34 cellular contexts compared by ENCODE assay signal in genomic region chr5:82659114-82659513, GRCh38.
"Had no signal": no experiment of that assay in that cellular context is flagged by ENCODE, and none has a peak within 500 bp of the region (broad histone marks: within the 10 kb centered on the region; RNA-seq: fewer than 3 reads in every experiment).

No MANE protein-coding gene starts in this region.

- DNase-seq: activated CD4-positive, alpha-beta memory T cell treated with anti-CD3 and anti-CD28 coated beads for 36 hours; activated CD4-positive, alpha-beta T cell treated with anti-CD3 and anti-CD28 coated beads for 36 hours; activated CD4-positive, alpha-beta T cell treated with anti-CD3 and anti-CD28 coated beads, Interleukin-2, amount 10 ng/mL, durations not matched to agents 24 days and 14 days; activated CD4-positive, CD25-positive, alpha-beta regulatory T cell; activated CD4-positive, CD25-positive, alpha-beta regulatory T cell treated with anti-CD3 and anti-CD28 coated beads, Interleukin-2, amount 50 U/mL, for 72 hours; activated CD8-positive, alpha-beta memory T cell treated with anti-CD3 and anti-CD28 coated beads, Interleukin-2, amount 10 ng/mL, durations not matched to agents 7 days and 5 days; activated CD8-positive, alpha-beta memory T cell treated with anti-CD3 and anti-CD28 coated beads, Interleukin-2, amount 50 U/mL, for 4 hours; activated CD8-positive, alpha-beta T cell treated with anti-CD3 and anti-CD28 coated beads, Interleukin-2, amount 10 ng/mL, durations not matched to agents 7 days and 5 days; activated effector memory CD4-positive, alpha-beta T cell treated with Interleukin-2 at 50 U/mL for 16 hours; activated gamma-delta T cell treated with Interleukin-2 at 50 U/mL for 16 hours; activated naive CD4-positive, alpha-beta T cell treated with anti-CD3 and anti-CD28 coated beads, Interleukin-2, amount 50 U/mL, for 16 hours; activated naive CD4-positive, alpha-beta T cell treated with Interleukin-2 at 50 U/mL for 16 hours; activated T-cell treated with anti-CD3 and anti-CD28 coated beads for 4 hours; activated T-cell treated with anti-CD3 and anti-CD28 coated beads, Interleukin-2, amount 50 U/mL, for 4 hours; amniotic stem cell; anterior cingulate cortex; brain microvascular endothelial cell; dorsolateral prefrontal cortex; effector memory CD4-positive, alpha-beta T cell; endodermal cell; foreskin fibroblast; head of caudate nucleus; T-helper 1 cell; T-helper 17 cell had no signal

- H3K4me3 ChIP-seq: coronary artery, dorsolateral prefrontal cortex had no signal

- FAIRE-seq: astrocyte, bronchial epithelial cell, frontal cortex had no signal

- ATAC-seq: activated CD4-positive, alpha-beta T cell treated with anti-CD3 and anti-CD28 coated beads for 36 hours; activated CD8-positive, alpha-beta memory T cell treated with anti-CD3 and anti-CD28 coated beads, Interleukin-2, amount 10 ng/mL, durations not matched to agents 7 days and 5 days; activated CD8-positive, alpha-beta T cell treated with anti-CD3 and anti-CD28 coated beads, Interleukin-2, amount 10 ng/mL, durations not matched to agents 7 days and 5 days; activated T-cell treated with anti-CD3 and anti-CD28 coated beads, Interleukin-2, amount 50 U/mL, for 4 hours; activated T-helper 17 cell treated with anti-CD3 and anti-CD28 coated beads, Interleukin-2, amount 50 U/mL, for 72 hours; esophagus mucosa; T-helper 17 cell had no signal

- H3K4me1 Mint-ChIP-seq: activated CD4-positive, alpha-beta T cell treated with anti-CD3 and anti-CD28 coated beads for 36 hours; activated CD4-positive, alpha-beta T cell treated with anti-CD3 and anti-CD28 coated beads, Interleukin-2, amount 10 ng/mL, durations not matched to agents 24 days and 14 days; activated T-helper 17 cell treated with anti-CD3 and anti-CD28 coated beads, Interleukin-2, amount 50 U/mL, for 72 hours; central memory CD8-positive, alpha-beta T cell; endodermal cell; T-helper 17 cell had no signal

- H3K36me3 Mint-ChIP-seq: activated CD4-positive, alpha-beta memory T cell treated with anti-CD3 and anti-CD28 coated beads for 36 hours; activated CD8-positive, alpha-beta memory T cell treated with anti-CD3 and anti-CD28 coated beads, Interleukin-2, amount 10 ng/mL, durations not matched to agents 7 days and 5 days; activated naive CD8-positive, alpha-beta T cell had no signal

- H3K27ac Mint-ChIP-seq: activated CD4-positive, alpha-beta memory T cell treated with anti-CD3 and anti-CD28 coated beads for 36 hours; activated CD4-positive, alpha-beta T cell treated with anti-CD3 and anti-CD28 coated beads for 36 hours; activated CD4-positive, alpha-beta T cell treated with anti-CD3 and anti-CD28 coated beads, Interleukin-2, amount 10 ng/mL, durations not matched to agents 24 days and 14 days; activated CD8-positive, alpha-beta memory T cell treated with anti-CD3 and anti-CD28 coated beads, Interleukin-2, amount 10 ng/mL, durations not matched to agents 7 days and 5 days; activated CD8-positive, alpha-beta T cell treated with anti-CD3 and anti-CD28 coated beads, Interleukin-2, amount 10 ng/mL, durations not matched to agents 7 days and 5 days; activated naive CD8-positive, alpha-beta T cell; activated T-helper 17 cell treated with anti-CD3 and anti-CD28 coated beads, Interleukin-2, amount 50 U/mL, for 72 hours; dendritic cell treated with granulocyte-macrophage colony-stimulating factor and Interleukin-4, amounts not matched to agents 40 ng/mL and 50 ng/mL, for 4 days; endodermal cell; T-helper 17 cell; T-helper 2 cell treated with Interferon-gamma antibody and Interleukin-4, amounts not matched to agents 5 μg/mL and 100 μg/mL, for 36 hours had no signal

- H3K27me3 ChIP-seq: brain microvascular endothelial cell, dorsolateral prefrontal cortex had no signal

- H3K9me3 Mint-ChIP-seq: activated CD4-positive, alpha-beta memory T cell treated with anti-CD3 and anti-CD28 coated beads for 36 hours; activated CD4-positive, alpha-beta T cell treated with anti-CD3 and anti-CD28 coated beads, Interleukin-2, amount 10 ng/mL, durations not matched to agents 24 days and 14 days; activated T-cell treated with anti-CD3 and anti-CD28 coated beads, Interleukin-2, amount 50 U/mL, for 4 hours; activated T-helper 17 cell treated with anti-CD3 and anti-CD28 coated beads, Interleukin-2, amount 50 U/mL, for 72 hours; dendritic cell treated with granulocyte-macrophage colony-stimulating factor and Interleukin-4, amounts not matched to agents 40 ng/mL and 50 ng/mL, for 4 days; endodermal cell; T-helper 2 cell treated with Interferon-gamma antibody and Interleukin-4, amounts not matched to agents 5 μg/mL and 100 μg/mL, for 36 hours had no signal

- H3K4me3 Mint-ChIP-seq: activated CD4-positive, alpha-beta memory T cell treated with anti-CD3 and anti-CD28 coated beads for 36 hours; activated CD4-positive, alpha-beta T cell treated with anti-CD3 and anti-CD28 coated beads for 36 hours; activated CD4-positive, alpha-beta T cell treated with anti-CD3 and anti-CD28 coated beads, Interleukin-2, amount 10 ng/mL, durations not matched to agents 24 days and 14 days; activated CD8-positive, alpha-beta memory T cell treated with anti-CD3 and anti-CD28 coated beads, Interleukin-2, amount 10 ng/mL, durations not matched to agents 7 days and 5 days; activated CD8-positive, alpha-beta T cell treated with anti-CD3 and anti-CD28 coated beads, Interleukin-2, amount 10 ng/mL, durations not matched to agents 7 days and 5 days; activated naive CD8-positive, alpha-beta T cell; activated T-cell treated with anti-CD3 and anti-CD28 coated beads, Interleukin-2, amount 50 U/mL, for 4 hours; activated T-helper 17 cell treated with anti-CD3 and anti-CD28 coated beads, Interleukin-2, amount 50 U/mL, for 72 hours; central memory CD8-positive, alpha-beta T cell; dendritic cell treated with granulocyte-macrophage colony-stimulating factor and Interleukin-4, amounts not matched to agents 40 ng/mL and 50 ng/mL, for 4 days; endodermal cell; T-helper 17 cell; T-helper 2 cell treated with Interferon-gamma antibody and Interleukin-4, amounts not matched to agents 5 μg/mL and 100 μg/mL, for 36 hours had no signal

- H3K27ac ChIP-seq: brain microvascular endothelial cell, coronary artery, dorsolateral prefrontal cortex had no signal

- H3K36me3 ChIP-seq: brain microvascular endothelial cell had no signal
